ENCODE assay signal across 8 cellular contexts in the genomic region with DNA sequence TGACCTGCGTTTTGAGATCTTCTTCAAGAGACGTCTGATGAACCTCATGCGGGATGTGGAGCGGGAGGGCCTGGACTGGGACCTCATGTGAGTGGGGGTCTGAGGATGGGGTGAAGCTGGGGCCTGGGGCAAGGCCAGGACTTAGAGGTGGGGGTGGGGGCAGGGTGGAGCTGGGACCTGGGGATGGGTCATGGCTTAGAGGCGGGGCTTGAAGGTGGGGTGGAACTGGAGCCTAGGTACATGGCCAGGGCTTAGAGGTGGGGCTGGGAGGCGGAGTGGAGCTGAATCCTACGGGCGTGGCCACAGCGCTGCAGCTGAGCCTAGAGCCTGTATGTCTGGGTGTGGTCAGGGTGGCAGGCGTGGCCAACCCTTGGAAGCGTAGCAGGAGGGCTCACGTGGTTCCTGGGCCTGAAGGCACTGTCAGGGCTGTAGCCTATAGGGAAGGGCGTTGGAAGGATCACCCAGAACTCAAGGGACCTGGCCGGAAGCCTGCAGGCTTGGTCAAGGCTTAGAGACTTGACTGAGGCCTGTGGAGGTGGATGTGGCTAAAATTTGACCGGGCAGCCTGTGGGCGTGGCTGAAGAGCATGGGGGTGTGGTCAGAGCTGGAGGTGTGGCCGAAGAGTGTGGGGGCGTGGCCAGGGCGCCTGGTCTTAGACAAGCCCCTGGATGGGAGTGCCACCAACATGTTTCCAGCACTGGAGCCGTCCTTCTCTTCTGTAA. TPM values are rescaled to one million over a fixed set of nuclear protein-coding genes. Genes with fewer than 3 reads are reported as not detected.
DNase-seq lines count a peak whose midpoint lies in the region; ATAC-seq and TF ChIP-seq lines count a peak whose summit lies in the region.

No MANE protein-coding gene starts in this region.

- H3K4me3 ChIP-seq in iPS-15b (ENCODE audit: low read depth, low read length) (peak overlapping the region; percentile 66), upper lobe of left lung (no peak overlapping the region)

- peak in 2 of 3 donors; percentile 16 for DNase-seq in stimulated activated CD4-positive, alpha-beta T cell treated with anti-CD3 and anti-CD28 coated beads, Interleukin-12 subunit alpha, Interleukin-12 subunit beta, amount 100 ng/mL, for 48 hours (ENCODE audit: low read depth in 2 of 3, low spot score in 1 of 3)
- DNase-seq in stimulated activated CD4-positive, alpha-beta T cell treated with anti-CD3 and anti-CD28 coated beads, Interleukin-4, amount 100 ng/mL, for 4 hours, result no peak
- peak; percentile 70 to 86 for DNase-seq in NCI-H526 (lab: John Stamatoyannopoulos, UW)
- peak; percentile 49 to 88 for DNase-seq in upper lobe of left lung
- no peak for DNase-seq in amniotic stem cell (lab: John Stamatoyannopoulos, UW)

- no peak overlapping the region for H3K27ac ChIP-seq in upper lobe of left lung

- H3K9me3 ChIP-seq in iPS-15b (ENCODE audit: control insufficient read depth, insufficient read depth, low read length) (no peaks in the 10 kb centered on the region), upper lobe of left lung (no peaks in the 10 kb centered on the region)

- no peak for TF ChIP-seq POLR2A in upper lobe of left lung (IDR thresholded peaks at IDR 0.05)

- 64 to 69% methylated on average over 20 of the region's 20 CpGs for WGBS in upper lobe of left lung, 2 donors

- ATAC-seq in upper lobe of left lung (ENCODE audit: low FRiP score in 2 of 2) (peak; percentile 68 to 74), GM18868 (IDR thresholded peaks at IDR 0.05; ENCODE audit: unreplicated experiment) (no peak)

- H3K4me3 Mint-ChIP-seq in activated naive CD4-positive, alpha-beta T cell treated with anti-CD3 and anti-CD28 coated beads, Interleukin-2, amount 50 U/mL, for 24 hours, result no peak overlapping the region

- H3K27me3 ChIP-seq in iPS-15b (ENCODE audit: control insufficient read depth, insufficient read depth, low read length) (no peaks in the 10 kb centered on the region), upper lobe of left lung (no peaks in the 10 kb centered on the region)

- peaks cover 7% of the 10 kb centered on the region for H3K4me1 ChIP-seq in iPS-15b (ENCODE audit: control insufficient read depth, insufficient read depth, low read length)
- peaks cover 0 to 7% (median 2%) of the 10 kb centered on the region in 4 donors for H3K4me1 ChIP-seq in upper lobe of left lung

- TF ChIP-seq EP300 in upper lobe of left lung (IDR thresholded peaks at IDR 0.05), result no peak

- H3K4me1 Mint-ChIP-seq in activated naive CD4-positive, alpha-beta T cell treated with anti-CD3 and anti-CD28 coated beads, Interleukin-2, amount 50 U/mL, for 24 hours, result no peaks in the 10 kb centered on the region

- no peaks in the 10 kb centered on the region for H3K9me3 Mint-ChIP-seq in activated naive CD4-positive, alpha-beta T cell treated with anti-CD3 and anti-CD28 coated beads, Interleukin-2, amount 50 U/mL, for 24 hours

- no peak for TF ChIP-seq CTCF in upper lobe of left lung (IDR thresholded peaks at IDR 0.05)

- H3K36me3 ChIP-seq in iPS-15b (ENCODE audit: control insufficient read depth, insufficient read depth, low read length), result peaks cover 10% of the 10 kb centered on the region
- peaks cover 15 to 81% (median 58%) of the 10 kb centered on the region in 4 donors for H3K36me3 ChIP-seq in upper lobe of left lung

- peaks cover 3% of the 10 kb centered on the region for H3K36me3 Mint-ChIP-seq in activated naive CD4-positive, alpha-beta T cell treated with anti-CD3 and anti-CD28 coated beads, Interleukin-2, amount 50 U/mL, for 24 hours

- H3K27me3 Mint-ChIP-seq in activated naive CD4-positive, alpha-beta T cell treated with anti-CD3 and anti-CD28 coated beads, Interleukin-2, amount 50 U/mL, for 24 hours, result no peaks in the 10 kb centered on the region

- peak overlapping the region; percentile 71 for H3K27ac Mint-ChIP-seq in activated naive CD4-positive, alpha-beta T cell treated with anti-CD3 and anti-CD28 coated beads, Interleukin-2, amount 50 U/mL, for 24 hours

- no peak overlapping the region for H3K9ac ChIP-seq in iPS-15b (ENCODE audit: low read depth, low read length)

RNA-seq across cellular contexts. Expression of gene COLGALT1, which starts 24.2 kb away (rescaled TPM):
- total RNA-seq in upper lobe of left lung, result 100 to 1,000 TPM in 4 of 6 donors, 10 to 100 TPM in 2; 58.3 to 151 (median 116) TPM

Comparison
In these comparisons a context has a peak if more than half of its experiments do, and no peak if none do; other contexts are left out.
1. DNase-seq: peak in stimulated activated CD4-positive, alpha-beta T cell treated with anti-CD3 and anti-CD28 coated beads, Interleukin-12 subunit alpha, Interleukin-12 subunit beta, amount 100 ng/mL, for 48 hours (2 of 3), NCI-H526 (2 of 2) and upper lobe of left lung (2 of 2); none in stimulated activated CD4-positive, alpha-beta T cell treated with anti-CD3 and anti-CD28 coated beads, Interleukin-4, amount 100 ng/mL, for 4 hours (0 of 2) and amniotic stem cell (single experiment).